11 cellular contexts compared by ENCODE assay signal in genomic region chr17:68314916-68315535, GRCh38. TPM values are rescaled to one million over a fixed set of nuclear protein-coding genes. Genes with fewer than 3 reads are reported as not detected.
A peak's percentile ranks its signal among the peaks of the same experiment; 100 is the strongest.
DNase-seq lines count a peak whose midpoint lies in the region; ATAC-seq and FAIRE-seq lines count a peak whose summit lies in the region.
"Had no signal": no experiment of that assay in that cellular context is flagged by ENCODE, and none has a peak within 500 bp of the region (broad histone marks: within the 10 kb centered on the region; RNA-seq: fewer than 3 reads in every experiment).

No MANE protein-coding gene starts in this region.

- peak overlapping the region; percentile 5; the same call in 1 of the 2 replicates for H3K4me2 ChIP-seq in BLaER1
- H3K4me2 ChIP-seq in GM23248 (ENCODE audit: unreplicated experiment), result no peak overlapping the region

- peaks cover 42% of the 10 kb centered on the region for H3K4me1 Mint-ChIP-seq in T-helper 2 cell treated with Interferon-gamma antibody and Interleukin-4, amounts not matched to agents 5 μg/mL and 100 μg/mL, for 36 hours (ENCODE audit: low read depth)
- H3K4me1 Mint-ChIP-seq in activated T-cell treated with anti-CD3 and anti-CD28 coated beads, Interleukin-2, amount 50 U/mL, for 4 hours (ENCODE audit: low read depth), result peaks cover 68% of the 10 kb centered on the region

- no peaks in the 10 kb centered on the region for H3K9me3 ChIP-seq in BLaER1
- no peaks in the 10 kb centered on the region for H3K9me3 ChIP-seq in GM23248 (ENCODE audit: low read depth)

- peak overlapping the region; percentile 75 for H3K27ac Mint-ChIP-seq in T-helper 2 cell treated with Interferon-gamma antibody and Interleukin-4, amounts not matched to agents 5 μg/mL and 100 μg/mL, for 36 hours

- H3K9me3 Mint-ChIP-seq in T-helper 2 cell treated with Interferon-gamma antibody and Interleukin-4, amounts not matched to agents 5 μg/mL and 100 μg/mL, for 36 hours, result no peaks in the 10 kb centered on the region
- no peaks in the 10 kb centered on the region for H3K9me3 Mint-ChIP-seq in activated T-cell treated with anti-CD3 and anti-CD28 coated beads, Interleukin-2, amount 50 U/mL, for 4 hours

- H3K4me3 ChIP-seq in BLaER1, result no peak overlapping the region
- H3K4me3 ChIP-seq in GM23248, result no peak overlapping the region
- H3K4me3 ChIP-seq: SK-N-MC had no signal

- H3K9me2 ChIP-seq in GM23248 (ENCODE audit: insufficient read depth), result no peaks in the 10 kb centered on the region

- intact Hi-C loops in left colon (cut with DNase I, micrococcal nuclease), result no loop called here

- WGBS in GM23248 (ENCODE audit: low coverage in 1 of 2, low lambda C conversion rate in 2 of 2, missing lambda C conversion rate in 2 of 2), 2 experiments, result 89 to 93% methylated on average over 8 of the region's 8 CpGs

- no peak overlapping the region for H3K9ac ChIP-seq in BLaER1
- H3K9ac ChIP-seq in GM23248, result no peak overlapping the region

- DNase-seq in GM23248 (peak; percentile 38), left colon (peak in 1 of 2 donors; percentile 34), SW480 (ENCODE audit: low spot score) (no peak), RCC 7860 (ENCODE audit: low spot score) (no peak)
- DNase-seq in T-helper 2 cell treated with Interferon-gamma antibody and Interleukin-4, amounts not matched to agents 5 μg/mL and 100 μg/mL, for 36 hours (ENCODE audit: low spot score), result no peak
- no peak for DNase-seq in activated T-cell treated with anti-CD3 and anti-CD28 coated beads, Interleukin-2, amount 50 U/mL, for 4 hours
- DNase-seq: activated CD4-positive, alpha-beta T cell treated with anti-CD3 and anti-CD28 coated beads, Interleukin-2, amount 50 U/mL, for 1 hour had no signal

- no peaks in the 10 kb centered on the region for H3K79me2 ChIP-seq in GM23248 (ENCODE audit: insufficient read depth)

- H3K36me3 Mint-ChIP-seq in T-helper 2 cell treated with Interferon-gamma antibody and Interleukin-4, amounts not matched to agents 5 μg/mL and 100 μg/mL, for 36 hours (ENCODE audit: low read depth), result peaks cover 2% of the 10 kb centered on the region
- no peaks in the 10 kb centered on the region for H3K36me3 Mint-ChIP-seq in activated T-cell treated with anti-CD3 and anti-CD28 coated beads, Interleukin-2, amount 50 U/mL, for 4 hours (ENCODE audit: insufficient read depth)

- H4K20me1 ChIP-seq in BLaER1, result no peaks in the 10 kb centered on the region
- H4K20me1 ChIP-seq in GM23248 (ENCODE audit: insufficient read depth), result no peaks in the 10 kb centered on the region

- H2AFZ ChIP-seq in GM23248, result no peak overlapping the region

- H3K27ac ChIP-seq in BLaER1 (no peak overlapping the region), GM23248 (no peak overlapping the region)
- H3K27ac ChIP-seq: SK-N-MC had no signal

- H3K36me3 ChIP-seq in BLaER1, result no peaks in the 10 kb centered on the region
- no peaks in the 10 kb centered on the region for H3K36me3 ChIP-seq in GM23248 (ENCODE audit: low read depth)

- no peak for FAIRE-seq in RCC 7860 (lab: Jason Lieb, UNC)
- FAIRE-seq: D721Med had no signal

- ATAC-seq in left colon, result peak; percentile 52
- ATAC-seq in GM19035 (IDR thresholded peaks at IDR 0.05; ENCODE audit: unreplicated experiment), result no peak
- ATAC-seq in activated T-cell treated with anti-CD3 and anti-CD28 coated beads, Interleukin-2, amount 50 U/mL, for 4 hours, result no peak

- H3K27me3 ChIP-seq in BLaER1 (no peaks in the 10 kb centered on the region), GM23248 (replicated peaks; ENCODE audit: insufficient read depth) (no peaks in the 10 kb centered on the region)

- H3K4me3 Mint-ChIP-seq in T-helper 2 cell treated with Interferon-gamma antibody and Interleukin-4, amounts not matched to agents 5 μg/mL and 100 μg/mL, for 36 hours, result peak overlapping the region; percentile 75
- no peak overlapping the region for H3K4me3 Mint-ChIP-seq in activated T-cell treated with anti-CD3 and anti-CD28 coated beads, Interleukin-2, amount 50 U/mL, for 4 hours

- H3K4me1 ChIP-seq in BLaER1 (peaks cover 48% of the 10 kb centered on the region), GM23248 (ENCODE audit: insufficient read depth) (peaks cover 19% of the 10 kb centered on the region)

- peaks cover 9% of the 10 kb centered on the region for H3F3A ChIP-seq in GM23248 (ENCODE audit: insufficient read depth)

- H3K27me3 Mint-ChIP-seq in T-helper 2 cell treated with Interferon-gamma antibody and Interleukin-4, amounts not matched to agents 5 μg/mL and 100 μg/mL, for 36 hours (ENCODE audit: low read depth), result no peaks in the 10 kb centered on the region
- H3K27me3 Mint-ChIP-seq in activated T-cell treated with anti-CD3 and anti-CD28 coated beads, Interleukin-2, amount 50 U/mL, for 4 hours (ENCODE audit: low read depth), result no peaks in the 10 kb centered on the region

- in situ Hi-C loops in GM23248 (cut with MboI), result no loop called here

RNA-seq across cellular contexts. Expression of gene ARSG, which starts 23.7 kb away (rescaled TPM):
- total RNA-seq in GM23248 (2014; rRNA removed; shearing (Covaris generic)), result 2.8 and 9.1 TPM in 2 replicates
- 5.0 and 5.6 TPM in 2 replicates for polyA plus RNA-seq in GM23248 (2016; fragmentation: Nextera tagmentation; extraction: Ambion mirVana)
- total RNA-seq in left colon, result 1 to 10 TPM in 1 of 2 donors, under 1 TPM in 1; 0.70 to 2.3 TPM
- 1 to 10 TPM; 3.2 to 4.6 (median 4.5) TPM for total RNA-seq in activated T-cell treated with anti-CD3 and anti-CD28 coated beads, Interleukin-2, amount 50 U/mL, for 4 hours

RNA-seq across cellular contexts. Expression of gene SLC16A6, which starts 24.1 kb away (rescaled TPM):
- total RNA-seq in GM23248 (2014; rRNA removed; shearing (Covaris generic)), result 0.13 and 0.32 TPM in 2 replicates
- 0.16 and 0.30 TPM in 2 replicates for polyA plus RNA-seq in GM23248 (2016; fragmentation: Nextera tagmentation; extraction: Ambion mirVana)
- under 1 TPM; 0.20 to 0.49 TPM for total RNA-seq in left colon
- total RNA-seq in activated T-cell treated with anti-CD3 and anti-CD28 coated beads, Interleukin-2, amount 50 U/mL, for 4 hours, result 1 to 10 TPM; 5.9 to 7.7 (median 6.0) TPM
